8 cellular contexts compared by ENCODE assay signal in the genomic region with DNA sequence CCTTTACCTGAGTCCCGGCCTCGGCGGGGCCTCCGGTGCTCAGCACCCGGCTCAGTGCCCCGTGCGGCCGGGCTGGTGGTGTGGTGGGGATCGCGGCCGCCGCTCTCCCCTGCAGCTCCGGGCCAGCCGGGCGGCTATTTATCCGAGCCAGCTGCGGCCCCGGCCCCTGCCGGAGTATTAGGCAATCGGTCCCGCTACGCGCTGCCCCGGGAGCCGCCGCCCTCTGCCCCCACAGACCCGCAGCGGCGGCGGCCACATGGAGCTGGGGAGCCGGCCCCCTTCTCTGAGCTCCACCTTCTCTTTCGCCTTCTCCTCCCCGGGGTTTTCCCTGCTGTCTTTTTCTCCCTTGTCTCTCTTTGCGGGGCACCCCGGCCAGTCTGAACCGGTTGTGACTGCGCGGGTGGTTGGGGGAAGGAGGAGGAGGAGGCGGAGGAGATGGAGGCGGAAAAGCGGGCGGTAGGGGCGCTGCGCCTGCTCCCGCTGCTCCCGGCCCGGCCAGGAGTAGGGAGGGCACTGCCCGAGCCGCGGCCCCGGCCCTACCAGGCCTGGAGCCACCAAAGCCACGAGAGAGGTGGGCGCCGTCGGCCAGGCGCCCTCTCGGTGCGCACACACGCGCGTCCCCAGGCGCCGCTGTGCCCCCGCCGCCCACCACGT. TPM values are rescaled to one million over a fixed set of nuclear protein-coding genes. Genes with fewer than 3 reads are reported as not detected.
DNase-seq lines count a peak whose midpoint lies in the region; ATAC-seq and TF ChIP-seq lines count a peak whose summit lies in the region.

A gene with protein sequence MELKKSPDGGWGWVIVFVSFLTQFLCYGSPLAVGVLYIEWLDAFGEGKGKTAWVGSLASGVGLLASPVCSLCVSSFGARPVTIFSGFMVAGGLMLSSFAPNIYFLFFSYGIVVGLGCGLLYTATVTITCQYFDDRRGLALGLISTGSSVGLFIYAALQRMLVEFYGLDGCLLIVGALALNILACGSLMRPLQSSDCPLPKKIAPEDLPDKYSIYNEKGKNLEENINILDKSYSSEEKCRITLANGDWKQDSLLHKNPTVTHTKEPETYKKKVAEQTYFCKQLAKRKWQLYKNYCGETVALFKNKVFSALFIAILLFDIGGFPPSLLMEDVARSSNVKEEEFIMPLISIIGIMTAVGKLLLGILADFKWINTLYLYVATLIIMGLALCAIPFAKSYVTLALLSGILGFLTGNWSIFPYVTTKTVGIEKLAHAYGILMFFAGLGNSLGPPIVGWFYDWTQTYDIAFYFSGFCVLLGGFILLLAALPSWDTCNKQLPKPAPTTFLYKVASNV (minus strand): TSS at position 379 of the 654 bp plus-strand sequence. CDS start 25,559 bp downstream, outside the sequence.

- H3K27ac ChIP-seq in SK-N-SH (ENCODE audit: low read depth in 2 of 2, low read length in 1 of 2) = peak within 1 kb of the TSS; percentile 36 to 70; a peak in 3 of 4 replicates
- no peak within 1 kb of the TSS for H3K27ac ChIP-seq in CD8-positive, alpha-beta T cell (ENCODE audit: low read depth, low read length)

- no peak within 1 kb of the TSS for H3K27ac Mint-ChIP-seq in chondrocyte (ENCODE audit: unreplicated experiment)
- H3K27ac Mint-ChIP-seq in CD8-positive, alpha-beta T cell = no peak within 1 kb of the TSS

- peak; percentile 28; the same call in 1 of the 3 replicates for TF ChIP-seq CTCF in GM12872 (IDR thresholded peaks at IDR 0.05; ENCODE audit: insufficient read depth, low read depth, low read length)
- TF ChIP-seq CTCF in SK-N-SH (IDR thresholded peaks at IDR 0.05) = peak; percentile 51
- TF ChIP-seq CTCF in chondrocyte (IDR thresholded peaks at IDR 0.05) = peak; percentile 72
- TF ChIP-seq CTCF in CD8-positive, alpha-beta T cell (IDR thresholded peaks at IDR 0.05) = no peak

- no peaks in the 10 kb centered on the region for H3K79me2 ChIP-seq in SK-N-SH (ENCODE audit: insufficient read depth)

- H3K4me1 ChIP-seq in SK-N-SH (ENCODE audit: control insufficient read depth in 1 of 2, insufficient read depth in 2 of 2, low read depth in 1 of 2, low read length in 1 of 2) = peaks cover 0 to 23% of the 10 kb centered on the region in 2 experiments; a peak in 2 of 4 replicates
- H3K4me1 ChIP-seq in CD8-positive, alpha-beta T cell (ENCODE audit: insufficient read depth, low read length) = no peaks in the 10 kb centered on the region

- H3K27me3 Mint-ChIP-seq in chondrocyte (ENCODE audit: low read depth) = peaks cover 26% of the 10 kb centered on the region
- H3K27me3 Mint-ChIP-seq in CD8-positive, alpha-beta T cell (ENCODE audit: low read depth) = peaks cover 54% of the 10 kb centered on the region

- POLR2A ChIA-PET in SK-N-SH (lab: Yijun Ruan, JAX) = interaction anchor here (0.7 to 1.5 kb wide), 3 partner anchors 10 to 196 kb away, joined by 3 to 5 read pairs (median 3); a partner anchor contains a TSS
- POLR2A ChIA-PET in CD8-positive, alpha-beta T cell (lab: Charles Lee) = no interaction called here

- H3K4me3 ChIP-seq in SK-N-SH (ENCODE audit: low read depth in 2 of 2, low read length in 1 of 2) = peak within 1 kb of the TSS; percentile 67 to 82
- no peak within 1 kb of the TSS for H3K4me3 ChIP-seq in CD8-positive, alpha-beta T cell (ENCODE audit: low read depth, low read length)

- peaks cover 6% of the 10 kb centered on the region; the same call in 1 of the 2 replicates for H3K27me3 ChIP-seq in SK-N-SH (ENCODE audit: insufficient read depth)
- H3K27me3 ChIP-seq in CD8-positive, alpha-beta T cell (ENCODE audit: insufficient read depth, low read length) = no peaks in the 10 kb centered on the region

- peak within 1 kb of the TSS; percentile 72 for H3K4me3 Mint-ChIP-seq in chondrocyte (ENCODE audit: unreplicated experiment)
- H3K4me3 Mint-ChIP-seq in CD8-positive, alpha-beta T cell = no peak within 1 kb of the TSS

- DNase-seq in HS-5 (ENCODE audit: low read depth) = peak; percentile 36
- DNase-seq in SK-N-SH = peak; percentile 93
- no peak for DNase-seq in chondrocyte (ENCODE audit: low spot score)
- DNase-seq in left kidney (ENCODE audit: low read depth, low spot score) = peak; percentile 95
- DNase-seq in stimulated activated CD4-positive, alpha-beta T cell treated with anti-CD3 and anti-CD28 coated beads, Interleukin-4, amount 100 ng/mL, for 1 hour = peak; percentile 46
- DNase-seq in CD8-positive, alpha-beta T cell = no peak

- no peaks in the 10 kb centered on the region for H3K9me3 Mint-ChIP-seq in chondrocyte (ENCODE audit: low read depth)
- no peaks in the 10 kb centered on the region for H3K9me3 Mint-ChIP-seq in CD8-positive, alpha-beta T cell

- peaks cover 4% of the 10 kb centered on the region for H3K4me1 Mint-ChIP-seq in chondrocyte (ENCODE audit: low read depth)
- no peaks in the 10 kb centered on the region for H3K4me1 Mint-ChIP-seq in CD8-positive, alpha-beta T cell (ENCODE audit: low read depth)

- no peaks in the 10 kb centered on the region for H3K36me3 Mint-ChIP-seq in chondrocyte (ENCODE audit: low read depth)
- H3K36me3 Mint-ChIP-seq in CD8-positive, alpha-beta T cell = no peaks in the 10 kb centered on the region

- H4K20me1 ChIP-seq in SK-N-SH (ENCODE audit: insufficient read depth) = no peaks in the 10 kb centered on the region

- H3K9me3 ChIP-seq in SK-N-SH = no peaks in the 10 kb centered on the region
- no peaks in the 10 kb centered on the region for H3K9me3 ChIP-seq in CD8-positive, alpha-beta T cell (ENCODE audit: low read length)

- peaks cover 4% of the 10 kb centered on the region for H3F3A ChIP-seq in SK-N-SH (replicated peaks; ENCODE audit: insufficient read depth)

- TF ChIP-seq EP300 in SK-N-SH (IDR thresholded peaks at IDR 0.05; ENCODE audit: borderline replicate concordance in 1 of 2, low read depth in 1 of 2, low read length in 1 of 2) = no peak

- intact Hi-C loops in CD8-positive, alpha-beta T cell (cut with DNase I, micrococcal nuclease) = no loop called here

- H3K9me2 ChIP-seq in SK-N-SH = no peaks in the 10 kb centered on the region

- peak within 1 kb of the TSS; percentile 92 for H2AFZ ChIP-seq in SK-N-SH (ENCODE audit: low read depth)

- under 1% methylated on average over 42 of the region's 66 CpGs for WGBS in SK-N-SH (ENCODE audit: low lambda C conversion rate)

- CTCF ChIA-PET in SK-N-SH (lab: Yijun Ruan, JAX) = interaction anchor here (0.7 to 2.1 kb wide), 20 partner anchors 8 to 750 kb away, joined by 3 to 10 read pairs (median 3); no protein-coding TSS in a partner anchor
- CTCF ChIA-PET in CD8-positive, alpha-beta T cell (lab: Charles Lee) = no interaction called here

- H3K9ac ChIP-seq in SK-N-SH = peak within 1 kb of the TSS; percentile 75

- H3K4me2 ChIP-seq in SK-N-SH = peak within 1 kb of the TSS; percentile 99

- peak; percentile 88 for ATAC-seq in GM21515 (IDR thresholded peaks at IDR 0.05; ENCODE audit: unreplicated experiment)
- ATAC-seq in CD8-positive, alpha-beta T cell = no peak

- TF ChIP-seq RAD21 in SK-N-SH (IDR thresholded peaks at IDR 0.05; ENCODE audit: low read length) = no peak

- H3K36me3 ChIP-seq in SK-N-SH (replicated peaks in 1 of 2; ENCODE audit: control insufficient read depth in 1 of 2, insufficient read depth in 2 of 2, low read length in 1 of 2) = no peaks in the 10 kb centered on the region
- H3K36me3 ChIP-seq in CD8-positive, alpha-beta T cell (ENCODE audit: insufficient read depth, low read length) = no peaks in the 10 kb centered on the region

TF ChIP-seq in SK-N-SH, 30 proteins besides CTCF, POLR2A, EP300 and RAD21:
- TF ChIP-seq, protein P1, sequence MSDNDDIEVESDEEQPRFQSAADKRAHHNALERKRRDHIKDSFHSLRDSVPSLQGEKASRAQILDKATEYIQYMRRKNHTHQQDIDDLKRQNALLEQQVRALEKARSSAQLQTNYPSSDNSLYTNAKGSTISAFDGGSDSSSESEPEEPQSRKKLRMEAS (IDR thresholded peaks at IDR 0.05; ENCODE audit: low read depth) = peak; percentile 31
- no peak for TF ChIP-seq GABPA (IDR thresholded peaks at IDR 0.05; ENCODE audit: low read depth)
- TF ChIP-seq RCOR1 (IDR thresholded peaks at IDR 0.05; ENCODE audit: low read length) = peak; percentile 5; the same call in 1 of the 2 replicates
- peak; percentile 59; the same call in 1 of the 2 replicates for TF ChIP-seq TAF1 (IDR thresholded peaks at IDR 0.05; ENCODE audit: borderline replicate concordance, low read depth, low read length)

RNA-seq across cellular contexts. Expression of the gene that starts here (rescaled TPM):
- 4.7 and 6.7 TPM in 2 replicates for polyA plus RNA-seq in SK-N-SH (2012; rRNA removed)
- 8.1 and 8.3 TPM in 2 replicates for polyA plus RNA-seq in SK-N-SH (2012; cell fraction: cytosol; rRNA removed)
- 1.8 and 4.9 TPM in 2 replicates for polyA plus RNA-seq in SK-N-SH (2012; cell fraction: nucleus; rRNA removed)
- 1.00 to 1.5 TPM (median 1.2 TPM) in 3 replicates for total RNA-seq in chondrocyte
- not detected for total RNA-seq in CD8-positive, alpha-beta T cell

Comparison
In these comparisons a context has a peak if more than half of its experiments do, and no peak if none do; other contexts are left out.
1. DNase-seq: peak in HS-5 (single experiment), SK-N-SH (single experiment), left kidney (single experiment) and stimulated activated CD4-positive, alpha-beta T cell treated with anti-CD3 and anti-CD28 coated beads, Interleukin-4, amount 100 ng/mL, for 1 hour (single experiment); none in chondrocyte (single experiment) and CD8-positive, alpha-beta T cell (0 of 7).